14 cellular contexts compared by ENCODE assay signal in genomic region chr2:175999283-175999819, GRCh38.
"Had no signal": no experiment of that assay in that cellular context is flagged by ENCODE, and none has a peak within 500 bp of the region (broad histone marks: within the 10 kb centered on the region; RNA-seq: fewer than 3 reads in every experiment).

No MANE protein-coding gene starts in this region.

- ATAC-seq: activated CD4-positive, CD25-positive, alpha-beta regulatory T cell treated with anti-CD3 and anti-CD28 coated beads, Interleukin-2, amount 50 U/mL, for 24 hours; activated CD8-positive, alpha-beta memory T cell treated with anti-CD3 and anti-CD28 coated beads, Interleukin-2, amount 10 ng/mL, durations not matched to agents 7 days and 5 days; foreskin keratinocyte; left ventricle myocardium superior; right cardiac atrium; stimulated activated memory B cell treated with anti-CD40 and anti-IgM and Interleukin-4, amounts not matched to agents 10 μg/mL and 1 μg/mL and 100 μg/mL, for 72 hours had no signal

- H3K9me3 ChIP-seq: breast epithelium, tibial artery had no signal

- H3K36me3 ChIP-seq: breast epithelium, tibial artery had no signal

- H3K27me3 ChIP-seq: breast epithelium, dorsolateral prefrontal cortex, foreskin keratinocyte, tibial artery had no signal

- H3K4me3 ChIP-seq: breast epithelium, dorsolateral prefrontal cortex, tibial artery had no signal

- DNase-seq: activated CD4-positive, alpha-beta T cell treated with anti-CD3 and anti-CD28 coated beads, Interleukin-2, amount 50 U/mL, for 4 hours; activated CD8-positive, alpha-beta memory T cell treated with anti-CD3 and anti-CD28 coated beads, Interleukin-2, amount 10 ng/mL, durations not matched to agents 7 days and 5 days; activated effector memory CD4-positive, alpha-beta T cell treated with Interleukin-2 at 50 U/mL for 16 hours; activated T-cell treated with anti-CD3 and anti-CD28 coated beads, Interleukin-2, amount 50 U/mL, for 24 hours; dorsolateral prefrontal cortex; foreskin keratinocyte; left ventricle myocardium superior; posterior cingulate gyrus; right cardiac atrium; SW 1271; tibial artery had no signal

- H3K4me1 ChIP-seq: breast epithelium had no signal

- H3K27ac ChIP-seq: breast epithelium, dorsolateral prefrontal cortex, foreskin keratinocyte, tibial artery had no signal
